Comparison of ENCODE assay signal across 15 cellular contexts in genomic region chr15:58876306-58876705, GRCh38. TPM values are rescaled to one million over a fixed set of nuclear protein-coding genes. Genes with fewer than 3 reads are reported as not detected.
A peak's percentile ranks its signal among the peaks of the same experiment; 100 is the strongest.
DNase-seq lines count a peak whose midpoint lies in the region; ATAC-seq and TF ChIP-seq lines count a peak whose summit lies in the region.
"Had no signal": no experiment of that assay in that cellular context is flagged by ENCODE, and none has a peak within 500 bp of the region (broad histone marks: within the 10 kb centered on the region; RNA-seq: fewer than 3 reads in every experiment).

No MANE protein-coding gene starts in this region.

- CTCF ChIA-PET in WTC11 (lab: Charles Lee), result interaction anchor here (1.2 kb wide), 1 partner anchor 10 kb away, joined by 3 read pairs; no protein-coding TSS in a partner anchor

- H3K36me3 Mint-ChIP-seq in natural killer cell, result peaks cover 19% of the 10 kb centered on the region
- peaks cover 26% of the 10 kb centered on the region for H3K36me3 Mint-ChIP-seq in natural killer cell treated with Interleukin-12 subunit alpha and Interleukin-12 subunit beta and Interleukin-15 and Interleukin-18, amount 100 ng/mL, for 72 hours
- H3K36me3 Mint-ChIP-seq in WTC11, result peaks cover 36% of the 10 kb centered on the region
- H3K36me3 Mint-ChIP-seq in naive thymus-derived CD8-positive, alpha-beta T cell, result peaks cover 17 to 53% (median 28%) of the 10 kb centered on the region in 3 donors

- H3K4me3 Mint-ChIP-seq in natural killer cell (no peak overlapping the region), WTC11 (no peak overlapping the region)
- no peak overlapping the region for H3K4me3 Mint-ChIP-seq in natural killer cell treated with Interleukin-12 subunit alpha and Interleukin-12 subunit beta and Interleukin-15 and Interleukin-18, amount 100 ng/mL, for 72 hours
- H3K4me3 Mint-ChIP-seq in naive thymus-derived CD8-positive, alpha-beta T cell, result no peak overlapping the region
- H3K4me3 Mint-ChIP-seq: CD4-positive, alpha-beta T cell had no signal

- H3K9me3 Mint-ChIP-seq in natural killer cell (no peaks in the 10 kb centered on the region), WTC11 (no peaks in the 10 kb centered on the region)
- H3K9me3 Mint-ChIP-seq in natural killer cell treated with Interleukin-12 subunit alpha and Interleukin-12 subunit beta and Interleukin-15 and Interleukin-18, amount 100 ng/mL, for 72 hours, result no peaks in the 10 kb centered on the region
- H3K9me3 Mint-ChIP-seq in naive thymus-derived CD8-positive, alpha-beta T cell, result no peaks in the 10 kb centered on the region
- H3K9me3 Mint-ChIP-seq: CD4-positive, alpha-beta T cell had no signal

- POLR2A ChIA-PET in WTC11 (lab: Charles Lee), result no interaction called here
- POLR2A ChIA-PET in naive thymus-derived CD8-positive, alpha-beta T cell (lab: Charles Lee), result no interaction called here

- ATAC-seq in natural killer cell (no peak), WTC11 (no peak)
- no peak for ATAC-seq in natural killer cell treated with Interleukin-12 subunit alpha and Interleukin-12 subunit beta and Interleukin-15 and Interleukin-18, amount 100 ng/mL, for 72 hours
- no peak for ATAC-seq in naive thymus-derived CD8-positive, alpha-beta T cell
- ATAC-seq: PC-3 had no signal

- peaks cover 3 to 10% of the 10 kb centered on the region in 2 donors for H3K4me1 Mint-ChIP-seq in natural killer cell
- no peaks in the 10 kb centered on the region for H3K4me1 Mint-ChIP-seq in natural killer cell treated with Interleukin-12 subunit alpha and Interleukin-12 subunit beta and Interleukin-15 and Interleukin-18, amount 100 ng/mL, for 72 hours (ENCODE audit: low read depth in 2 of 2)
- H3K4me1 Mint-ChIP-seq in WTC11, result no peaks in the 10 kb centered on the region
- peaks cover 0 to 3% (median 0%) of the 10 kb centered on the region in 4 donors for H3K4me1 Mint-ChIP-seq in naive thymus-derived CD8-positive, alpha-beta T cell

- H3K27ac Mint-ChIP-seq in natural killer cell (peak overlapping the region; percentile 5 to 64), WTC11 (peak overlapping the region; percentile 16; the same call in 1 of the 2 replicates)
- H3K27ac Mint-ChIP-seq in natural killer cell treated with Interleukin-12 subunit alpha and Interleukin-12 subunit beta and Interleukin-15 and Interleukin-18, amount 100 ng/mL, for 72 hours, result no peak overlapping the region
- H3K27ac Mint-ChIP-seq in naive thymus-derived CD8-positive, alpha-beta T cell, result peak overlapping the region in 7 of 10 donors; percentile 3 to 87 (median 15)
- H3K27ac Mint-ChIP-seq: CD4-positive, alpha-beta T cell had no signal

- TF ChIP-seq CTCF in natural killer cell (IDR thresholded peaks at IDR 0.05) (no peak), WTC11 (IDR thresholded peaks at IDR 0.05) (no peak)

- H3K27me3 Mint-ChIP-seq in natural killer cell (ENCODE audit: low read depth in 2 of 2) (no peaks in the 10 kb centered on the region), WTC11 (ENCODE audit: low read depth) (no peaks in the 10 kb centered on the region)
- no peaks in the 10 kb centered on the region for H3K27me3 Mint-ChIP-seq in natural killer cell treated with Interleukin-12 subunit alpha and Interleukin-12 subunit beta and Interleukin-15 and Interleukin-18, amount 100 ng/mL, for 72 hours
- H3K27me3 Mint-ChIP-seq in naive thymus-derived CD8-positive, alpha-beta T cell, result no peaks in the 10 kb centered on the region
- H3K27me3 Mint-ChIP-seq: CD4-positive, alpha-beta T cell had no signal

- intact Hi-C loops in natural killer cell (cut with micrococcal nuclease), result no loop called here
- intact Hi-C loops in posterior cingulate gyrus (cut with DNase I), result no loop called here

- no peak for DNase-seq in natural killer cell
- DNase-seq in natural killer cell treated with Interleukin-12 subunit alpha and Interleukin-12 subunit beta and Interleukin-15 and Interleukin-18, amount 100 ng/mL, for 72 hours (ENCODE audit: low spot score), result no peak
- DNase-seq in WTC11 (ENCODE audit: low spot score), result no peak
- DNase-seq in naive thymus-derived CD8-positive, alpha-beta T cell, result no peak
- DNase-seq in posterior cingulate gyrus, result no peak
- DNase-seq in amygdala (lab: John Stamatoyannopoulos, UW), result no peak
- DNase-seq in SW480 (ENCODE audit: low spot score), result no peak
- DNase-seq: CD4-positive, alpha-beta T cell; DMS79; MG63; NCI-H1092; NCI-H510A treated with DMSO at 0.1 percent for 48 hours; NCI-H82; PC-3; SJCRH30 had no signal

TF ChIP-seq in WTC11, 78 proteins besides CTCF, POLR2A, EP300 and RAD21:
- no peak for TF ChIP-seq CBFB (CRISPR knock-in tag; IDR thresholded peaks at IDR 0.05; ENCODE audit: low read depth)
- TF ChIP-seq PRDM15 (CRISPR knock-in tag; IDR thresholded peaks at IDR 0.05), result no peak
- no peak for TF ChIP-seq PRRX2 (CRISPR knock-in tag; IDR thresholded peaks at IDR 0.05)
- no peak for TF ChIP-seq IRF1 (CRISPR knock-in tag; IDR thresholded peaks at IDR 0.05)

RNA-seq across cellular contexts. Expression of gene SLTM, which starts 57.2 kb away (rescaled TPM):
- 100 to 1,000 TPM; 206 to 226 (median 223) TPM for total RNA-seq in natural killer cell
- 100 to 1,000 TPM; 131 to 163 TPM for total RNA-seq in natural killer cell treated with Interleukin-12 subunit alpha and Interleukin-12 subunit beta and Interleukin-15 and Interleukin-18, amount 100 ng/mL, for 72 hours
- 106 to 126 TPM (median 107 TPM) in 3 replicates for total RNA-seq in WTC11 (2021)
- total RNA-seq in naive thymus-derived CD8-positive, alpha-beta T cell, result 100 to 1,000 TPM; 163 to 170 TPM
- 10 to 100 TPM; 52.1 to 65.8 (median 58.8) TPM for polyA plus RNA-seq in naive thymus-derived CD8-positive, alpha-beta T cell

Comparison
In these comparisons a context has a peak if more than half of its experiments do, and no peak if none do; other contexts are left out.
1. H3K27ac Mint-ChIP-seq: peak in natural killer cell (2 of 2), WTC11 (single experiment) and naive thymus-derived CD8-positive, alpha-beta T cell (7 of 10); none in natural killer cell treated with Interleukin-12 subunit alpha and Interleukin-12 subunit beta and Interleukin-15 and Interleukin-18, amount 100 ng/mL, for 72 hours (0 of 2).